Comparison of ENCODE assay signal across 8 cellular contexts in the genomic region with DNA sequence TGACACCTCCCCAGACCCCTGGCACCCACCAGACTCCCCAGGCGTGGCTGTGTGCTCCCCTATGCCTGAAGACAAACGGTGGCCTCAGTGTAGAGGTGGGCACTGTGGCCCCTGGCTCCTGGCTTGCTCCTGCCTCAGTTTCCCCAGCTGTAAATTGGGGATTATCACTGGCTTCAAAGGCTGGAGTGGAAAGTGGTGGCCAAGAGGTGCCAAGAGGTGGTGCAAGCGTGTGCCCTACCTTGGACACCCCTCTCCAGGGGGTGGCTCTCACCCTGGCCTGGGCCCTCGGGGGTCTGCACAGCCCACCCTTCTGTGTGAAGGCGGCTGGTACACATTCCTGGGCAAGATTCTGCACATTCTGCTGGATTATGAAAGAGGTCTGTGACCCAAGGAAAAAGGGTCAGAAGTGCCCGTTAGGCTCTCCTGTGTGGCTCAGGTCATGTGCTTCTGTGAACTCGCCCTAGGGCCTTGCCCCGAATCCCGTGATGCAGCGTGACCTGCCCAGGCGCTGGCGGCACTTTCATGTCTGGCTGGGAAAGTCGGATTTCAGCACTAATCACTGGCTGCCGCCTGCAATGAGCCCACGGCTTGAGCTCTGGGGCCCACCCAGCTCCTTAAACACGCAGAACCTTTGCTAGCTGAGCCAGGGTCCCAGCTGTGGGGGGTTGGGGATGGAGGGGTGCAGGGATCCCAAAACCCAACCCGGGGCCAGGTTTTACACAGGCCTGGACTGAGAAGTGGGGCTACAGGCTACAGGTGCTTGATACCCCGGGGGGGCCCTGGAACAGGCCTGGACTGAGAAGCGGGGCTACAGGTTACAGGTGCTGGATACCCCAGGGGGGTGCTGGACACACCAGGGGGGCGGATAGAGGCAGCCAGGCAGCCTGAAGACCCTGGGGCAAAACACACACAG.
DNase-seq lines count a peak whose midpoint lies in the region; TF ChIP-seq lines count a peak whose summit lies in the region.
"Not testable (repeated sequence)": the region's sequence is repeated elsewhere in the genome, so short reads cannot be mapped to it uniquely, and the experiment has no call there.

No MANE protein-coding gene starts in this region.

- CTCF ChIA-PET in activated naive CD4-positive, alpha-beta T cell treated with anti-CD3 and anti-CD28 coated beads for 36 hours (lab: Charles Lee), result not testable (repeated sequence)

- H3K27ac ChIP-seq in dorsolateral prefrontal cortex, result peak overlapping the region in 56 of 59 donors; percentile 6 to 91 (median 80)
- peak overlapping the region; percentile 83 to 88 for H3K27ac ChIP-seq in right atrium auricular region
- peak overlapping the region in 14 of 21 experiments; percentile 2 to 80 (median 65) for H3K27ac ChIP-seq in skin epidermis
- H3K27ac ChIP-seq in vagina, result peak overlapping the region; percentile 75

- H3K27me3 Mint-ChIP-seq in activated naive CD4-positive, alpha-beta T cell treated with anti-CD3 and anti-CD28 coated beads for 36 hours (ENCODE audit: low read depth), result not testable (repeated sequence)

- peaks cover 78% of the 10 kb centered on the region for H3K4me1 Mint-ChIP-seq in activated naive CD4-positive, alpha-beta T cell treated with anti-CD3 and anti-CD28 coated beads for 36 hours (ENCODE audit: low read depth)

- peaks cover 40% of the 10 kb centered on the region for H3K36me3 Mint-ChIP-seq in activated naive CD4-positive, alpha-beta T cell treated with anti-CD3 and anti-CD28 coated beads for 36 hours (ENCODE audit: low read depth)

- H3K9me3 ChIP-seq in right atrium auricular region, vagina: not testable (repeated sequence)

- H3K9me3 Mint-ChIP-seq in activated naive CD4-positive, alpha-beta T cell treated with anti-CD3 and anti-CD28 coated beads for 36 hours, result not testable (repeated sequence)

- H3K36me3 ChIP-seq in right atrium auricular region, vagina: not testable (repeated sequence)

- in situ Hi-C loops in SK-MEL-5 (cut with HindIII; ENCODE audit: low pct_unique_long_range_greater_than_20kb, low sequenced_read_pairs), result not testable (repeated sequence)

- intact Hi-C loops in activated naive CD4-positive, alpha-beta T cell treated with anti-CD3 and anti-CD28 coated beads for 36 hours (cut with micrococcal nuclease); vagina (cut with DNase I): not testable (repeated sequence)
- intact Hi-C loops in dorsolateral prefrontal cortex (cut with DNase I), result loop anchor here in 1 of 2 donors (2.0 to 10.0 kb wide), 2 partner anchors 42 to 682 kb away; no protein-coding TSS in a partner anchor

- H3K4me3 ChIP-seq in dorsolateral prefrontal cortex, result peak overlapping the region in 40 of 59 donors; percentile 0 to 95 (median 38)
- not testable (repeated sequence) for H3K4me3 ChIP-seq in right atrium auricular region, skin epidermis, vagina

- TF ChIP-seq CTCF in dorsolateral prefrontal cortex (IDR thresholded peaks at IDR 0.05 in 54 of 56, conservative IDR thresholded peaks at IDR 0.05 in 2 of 56; ENCODE audit: low read depth in 1 of 56, partially characterized antibody in 56 of 56); right atrium auricular region (IDR thresholded peaks at IDR 0.05); vagina (IDR thresholded peaks at IDR 0.05): not testable (repeated sequence)

- H3K4me3 Mint-ChIP-seq in activated naive CD4-positive, alpha-beta T cell treated with anti-CD3 and anti-CD28 coated beads for 36 hours, result not testable (repeated sequence)

- peak overlapping the region; percentile 95 for H3K27ac Mint-ChIP-seq in activated naive CD4-positive, alpha-beta T cell treated with anti-CD3 and anti-CD28 coated beads for 36 hours

- not testable (repeated sequence) for H3K27me3 ChIP-seq in dorsolateral prefrontal cortex, right atrium auricular region, vagina

- not testable (repeated sequence) for TF ChIP-seq POLR2A in vagina (IDR thresholded peaks at IDR 0.05)

- peaks cover 0 to 79% of the 10 kb centered on the region in 2 donors for H3K4me1 ChIP-seq in right atrium auricular region
- peaks cover 82% of the 10 kb centered on the region for H3K4me1 ChIP-seq in vagina

- DNase-seq in DMS 273 (lab: John Stamatoyannopoulos, UW; ENCODE audit: unreplicated experiment), result peak; percentile 53
- peak; percentile 87 for DNase-seq in SK-MEL-5 (ENCODE audit: low read depth, low spot score)
- not testable (repeated sequence) for DNase-seq in activated naive CD4-positive, alpha-beta T cell treated with anti-CD3 and anti-CD28 coated beads for 36 hours; right atrium auricular region (ENCODE audit: low spot score); vagina (ENCODE audit: extremely low spot score in 2 of 2)
- DNase-seq in dorsolateral prefrontal cortex, result peak in 4 of 10 donors; percentile 1 to 41 (median 32)
- DNase-seq in myocyte (ENCODE audit: low read depth), result peak; percentile 10
